31 cellular contexts compared by ENCODE assay signal in the genomic region with DNA sequence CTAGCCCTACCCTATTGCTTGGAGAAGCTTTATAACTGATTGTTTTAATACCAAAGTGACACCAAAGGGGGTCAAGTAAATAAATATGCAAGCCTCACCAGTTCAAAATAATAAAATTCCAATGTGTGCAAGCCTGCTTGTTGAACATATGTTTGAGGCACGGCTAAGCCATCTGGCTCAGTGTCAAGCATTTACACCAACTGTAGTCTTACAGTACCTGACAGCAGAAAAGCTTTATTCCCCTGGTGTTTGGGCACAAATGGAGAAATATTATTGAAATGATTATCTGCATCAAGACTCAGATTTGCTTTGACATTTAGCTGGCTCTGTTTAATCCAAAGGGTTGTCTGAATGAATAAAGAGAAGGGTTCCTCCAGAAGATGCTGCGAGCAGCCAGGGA.
DNase-seq lines count a peak whose midpoint lies in the region; ATAC-seq and TF ChIP-seq lines count a peak whose summit lies in the region.
"Had no signal": no experiment of that assay in that cellular context is flagged by ENCODE, and none has a peak within 500 bp of the region (broad histone marks: within the 10 kb centered on the region; RNA-seq: fewer than 3 reads in every experiment).

No MANE protein-coding gene starts in this region.

- no CpG with 5 or more reads among the region's 2 CpGs for WGBS in IMR-90 (ENCODE audit: extremely low coverage in 2 of 2, insufficient read length in 1 of 2), 2 experiments

- intact Hi-C loops in IMR-90 (cut with micrococcal nuclease): no loop called here

- H3K36me3 ChIP-seq in IMR-90 (ENCODE audit: control insufficient read depth, insufficient read depth, low read length): no peaks in the 10 kb centered on the region
- H3K36me3 ChIP-seq: HAP-1, left lung, ovary, right atrium auricular region had no signal

- dilution Hi-C loops in IMR-90 (cut with HindIII; ENCODE audit: low sequenced_read_pairs, unreplicated experiment): no loop called here

- H3K27me3 ChIP-seq in IMR-90 (ENCODE audit: control insufficient read depth, insufficient read depth, low read length): no peaks in the 10 kb centered on the region
- H3K27me3 ChIP-seq: foreskin keratinocyte, left lung, ovary, right atrium auricular region, testis had no signal

- H3K4me3 ChIP-seq in IMR-90 (ENCODE audit: insufficient read depth, low read depth, low read length): no peak overlapping the region
- H3K4me3 ChIP-seq: HAP-1, left lung, ovary, right atrium auricular region, testis had no signal

- no peak overlapping the region for H3K4ac ChIP-seq in IMR-90 (ENCODE audit: low read depth, low read length)

- no peaks in the 10 kb centered on the region for H3K9me1 ChIP-seq in IMR-90 (ENCODE audit: insufficient read depth, low read length)

- in situ Hi-C loops in IMR-90 (cut with MboI; ENCODE audit: low sequenced_read_pairs): no loop called here

- H4K91ac ChIP-seq in IMR-90 (ENCODE audit: insufficient read depth, low read depth, low read length): no peak overlapping the region

- no peak overlapping the region for H3K9ac ChIP-seq in IMR-90 (ENCODE audit: low read depth, low read length)

- no peaks in the 10 kb centered on the region for H3K4me1 Mint-ChIP-seq in type B pancreatic cell (ENCODE audit: unreplicated experiment)
- H3K4me1 Mint-ChIP-seq: activated B cell treated with CpG ODN at 0.5 μM for 24 hours; activated T-helper 17 cell treated with anti-CD3 and anti-CD28 coated beads, Interleukin-2, amount 50 U/mL, for 72 hours; natural killer cell had no signal

- H3K23ac ChIP-seq in IMR-90 (ENCODE audit: low read depth, low read length): no peak overlapping the region

- H4K5ac ChIP-seq in IMR-90 (ENCODE audit: low read depth, low read length): no peak overlapping the region

- H4K20me1 ChIP-seq in IMR-90 (ENCODE audit: insufficient read depth, low read length): no peaks in the 10 kb centered on the region

- no peak for TF ChIP-seq RAD21 in IMR-90 (IDR thresholded peaks at IDR 0.05; ENCODE audit: low read length)

- POLR2A ChIA-PET in IMR-90 (lab: Charles Lee; ENCODE audit: unreplicated experiment): no interaction called here

- no peak for TF ChIP-seq POLR2A in IMR-90 (IDR thresholded peaks at IDR 0.05; ENCODE audit: low read depth, low read length)
- TF ChIP-seq POLR2A in erythroblast (IDR thresholded peaks at IDR 0.05; ENCODE audit: low read length): no peak

- no peak overlapping the region for H2AFZ ChIP-seq in IMR-90 (replicated peaks; ENCODE audit: low read length, poor library complexity)

- no peaks in the 10 kb centered on the region for H3K9me3 ChIP-seq in IMR-90 (ENCODE audit: control insufficient read depth, insufficient read depth, low read length)
- H3K9me3 ChIP-seq: Caco-2, HAP-1, left lung, ovary, right atrium auricular region, testis had no signal

- no peak overlapping the region for H2AK5ac ChIP-seq in IMR-90 (ENCODE audit: low read depth, low read length)

- DNase-seq in D341Med (ENCODE audit: low spot score): peak; percentile 34
- peak; percentile 2 for DNase-seq in IMR-90
- peak; percentile 28 for DNase-seq in NCI-H69 (lab: John Stamatoyannopoulos, UW)
- peak; percentile 64 for DNase-seq in cerebellum (ENCODE audit: low spot score)
- no peak for DNase-seq in erythroblast (lab: John Stamatoyannopoulos, UW)
- no peak for DNase-seq in type B pancreatic cell (ENCODE audit: extremely low spot score, unreplicated experiment)
- DNase-seq: ACHN; activated B cell treated with CpG ODN at 0.5 μM for 24 hours; Caco-2; effector CD4-positive, alpha-beta T cell; foreskin keratinocyte; left lung; midbrain; natural killer cell; NCI-H1092 treated with DMSO at 0.1 percent for 48 hours; NCI-H2081 treated with DMSO at 0.1 percent for 48 hours; NCI-H526 treated with DMSO at 0.1 percent for 48 hours; ovary; stimulated activated CD4-positive, alpha-beta T cell treated with anti-CD3 and anti-CD28 coated beads, Interleukin-12 subunit alpha, Interleukin-12 subunit beta, amount 100 ng/mL, for 4 hours; stimulated activated CD4-positive, alpha-beta T cell treated with anti-CD3 and anti-CD28 coated beads, Interleukin-4, amount 100 ng/mL, for 24 hours; stimulated activated naive CD4-positive, alpha-beta T cell treated with Interleukin-2 at 50 U/mL for 16 hours; T-helper 9 cell; testis had no signal

- CTCF ChIA-PET in IMR-90 (lab: Yijun Ruan, JAX): no interaction called here

- BruUV-seq in IMR-90 (replicated peaks; lab: Mats Ljungman, UMichigan): no TSS peak

- H4K8ac ChIP-seq in IMR-90 (ENCODE audit: low read depth in 2 of 2, low read length in 2 of 2): no peak overlapping the region

- H3K27ac Mint-ChIP-seq in type B pancreatic cell: no peak overlapping the region
- H3K27ac Mint-ChIP-seq: activated B cell treated with CpG ODN at 0.5 μM for 24 hours; activated naive CD4-positive, alpha-beta T cell treated with anti-CD3 and anti-CD28 coated beads, Interleukin-2, amount 50 U/mL, for 72 hours; activated T-helper 17 cell treated with anti-CD3 and anti-CD28 coated beads, Interleukin-2, amount 50 U/mL, for 72 hours; natural killer cell had no signal

- no peaks in the 10 kb centered on the region for H3K36me3 Mint-ChIP-seq in type B pancreatic cell
- H3K36me3 Mint-ChIP-seq: activated naive CD4-positive, alpha-beta T cell treated with anti-CD3 and anti-CD28 coated beads, Interleukin-2, amount 50 U/mL, for 72 hours; natural killer cell had no signal

- H3K4me1 ChIP-seq in IMR-90 (ENCODE audit: control insufficient read depth, insufficient read depth, low read length): no peaks in the 10 kb centered on the region
- H3K4me1 ChIP-seq: Caco-2, left lung, right atrium auricular region, testis had no signal

- no peak overlapping the region for H3K27ac ChIP-seq in IMR-90 (ENCODE audit: insufficient read depth, low read length)
- H3K27ac ChIP-seq: epithelial cell of prostate, foreskin keratinocyte, left lung, ovary, right atrium auricular region, testis had no signal

- H2BK20ac ChIP-seq in IMR-90 (ENCODE audit: low read depth, low read length): no peak overlapping the region

- H3K4me3 Mint-ChIP-seq in type B pancreatic cell: no peak overlapping the region
- H3K4me3 Mint-ChIP-seq: activated B cell treated with CpG ODN at 0.5 μM for 24 hours; activated T-helper 17 cell treated with anti-CD3 and anti-CD28 coated beads, Interleukin-2, amount 50 U/mL, for 72 hours; natural killer cell had no signal

- no peak overlapping the region for H3K4me2 ChIP-seq in IMR-90 (ENCODE audit: low read depth, low read length)

- no peak overlapping the region for H2BK5ac ChIP-seq in IMR-90 (ENCODE audit: low read depth, low read length, poor library complexity, severe bottlenecking)

- TF ChIP-seq CTCF in IMR-90 (conservative IDR thresholded peaks at IDR 0.05; ENCODE audit: low read depth, low read length) (no peak), type B pancreatic cell (conservative IDR thresholded peaks at IDR 0.05) (no peak)

- no peaks in the 10 kb centered on the region for H3K9me3 Mint-ChIP-seq in type B pancreatic cell
- H3K9me3 Mint-ChIP-seq: activated B cell treated with CpG ODN at 0.5 μM for 24 hours; activated naive CD4-positive, alpha-beta T cell treated with anti-CD3 and anti-CD28 coated beads, Interleukin-2, amount 50 U/mL, for 72 hours; activated T-helper 17 cell treated with anti-CD3 and anti-CD28 coated beads, Interleukin-2, amount 50 U/mL, for 72 hours; natural killer cell had no signal

- no peak overlapping the region for H2BK120ac ChIP-seq in IMR-90 (ENCODE audit: low read depth, low read length)

- H3K79me1 ChIP-seq in IMR-90 (ENCODE audit: low read depth in 1 of 2, low read length in 2 of 2): no peaks in the 10 kb centered on the region

- no peak overlapping the region for H3K18ac ChIP-seq in IMR-90 (ENCODE audit: low read depth, low read length)

- H3K14ac ChIP-seq in IMR-90 (replicated peaks; ENCODE audit: low read depth, low read length): no peak overlapping the region

- H3K27me3 Mint-ChIP-seq in type B pancreatic cell: peaks cover 3% of the 10 kb centered on the region
- H3K27me3 Mint-ChIP-seq: activated B cell treated with CpG ODN at 0.5 μM for 24 hours had no signal

- ATAC-seq in IMR-90 (ENCODE audit: low read depth) (no peak), HG03469 (IDR thresholded peaks at IDR 0.05; ENCODE audit: unreplicated experiment) (no peak), GM19395 (IDR thresholded peaks at IDR 0.05; ENCODE audit: unreplicated experiment) (no peak)
- ATAC-seq: activated naive CD4-positive, alpha-beta T cell treated with anti-CD3 and anti-CD28 coated beads, Interleukin-2, amount 50 U/mL, for 72 hours; activated T-helper 17 cell treated with anti-CD3 and anti-CD28 coated beads, Interleukin-2, amount 50 U/mL, for 72 hours; foreskin keratinocyte; HepG2; left lung; natural killer cell had no signal

- H3K56ac ChIP-seq in IMR-90 (ENCODE audit: extremely low read depth, insufficient read depth, low read length): no peak overlapping the region

- no peak overlapping the region for H2BK15ac ChIP-seq in IMR-90 (ENCODE audit: low read depth, low read length)

- no peak overlapping the region for H2AK9ac ChIP-seq in IMR-90 (replicated peaks; ENCODE audit: low read depth, low read length, poor library complexity)

TF ChIP-seq in IMR-90, 13 proteins besides CTCF, POLR2A, EP300 and RAD21 (continues in another document):
- TF ChIP-seq MAZ (IDR thresholded peaks at IDR 0.05; ENCODE audit: borderline replicate concordance, low read depth, low read length) (no peak), BHLHE40 (IDR thresholded peaks at IDR 0.05; ENCODE audit: low read depth, low read length) (no peak), RCOR1 (IDR thresholded peaks at IDR 0.05; ENCODE audit: insufficient replicate concordance, low read length) (no peak), FOS (IDR thresholded peaks at IDR 0.05; ENCODE audit: low read depth, low read length) (no peak), CEBPB (IDR thresholded peaks at IDR 0.05; ENCODE audit: low read depth, low read length) (no peak), RFX5 (IDR thresholded peaks at IDR 0.05; ENCODE audit: low read depth, low read length) (no peak), NFE2L2 (IDR thresholded peaks at IDR 0.05; ENCODE audit: low read depth, low read length) (no peak), SMC3 (IDR thresholded peaks at IDR 0.05; ENCODE audit: low read depth, low read length) (no peak), MXI1 (IDR thresholded peaks at IDR 0.05; ENCODE audit: borderline replicate concordance, low read depth, low read length) (no peak), MAFK (IDR thresholded peaks at IDR 0.05; ENCODE audit: low read depth, low read length) (no peak), CHD1 (IDR thresholded peaks at IDR 0.05; ENCODE audit: low read depth, low read length) (no peak)
- TF ChIP-seq, protein P1, sequence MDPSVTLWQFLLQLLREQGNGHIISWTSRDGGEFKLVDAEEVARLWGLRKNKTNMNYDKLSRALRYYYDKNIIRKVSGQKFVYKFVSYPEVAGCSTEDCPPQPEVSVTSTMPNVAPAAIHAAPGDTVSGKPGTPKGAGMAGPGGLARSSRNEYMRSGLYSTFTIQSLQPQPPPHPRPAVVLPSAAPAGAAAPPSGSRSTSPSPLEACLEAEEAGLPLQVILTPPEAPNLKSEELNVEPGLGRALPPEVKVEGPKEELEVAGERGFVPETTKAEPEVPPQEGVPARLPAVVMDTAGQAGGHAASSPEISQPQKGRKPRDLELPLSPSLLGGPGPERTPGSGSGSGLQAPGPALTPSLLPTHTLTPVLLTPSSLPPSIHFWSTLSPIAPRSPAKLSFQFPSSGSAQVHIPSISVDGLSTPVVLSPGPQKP (IDR thresholded peaks at IDR 0.05; ENCODE audit: borderline replicate concordance, low read depth, low read length): no peak

Comparison
In these comparisons a context has a peak if more than half of its experiments do, and no peak if none do; other contexts are left out.
1. DNase-seq: peak in D341Med (single experiment), IMR-90 (single experiment), NCI-H69 (single experiment) and cerebellum (single experiment); none in erythroblast (0 of 2) and type B pancreatic cell (single experiment).